In genomic region chr20:39961667-39962066, GRCh38 we compare ENCODE assay signal across 27 cellular contexts.
DNase-seq lines count a peak whose midpoint lies in the region; ATAC-seq and TF ChIP-seq lines count a peak whose summit lies in the region.
"Had no signal": no experiment of that assay in that cellular context is flagged by ENCODE, and none has a peak within 500 bp of the region (broad histone marks: within the 10 kb centered on the region; RNA-seq: fewer than 3 reads in every experiment).

No MANE protein-coding gene starts in this region.

- 57% methylated on average over 4 of the region's 4 CpGs for WGBS in smooth muscle cell (ENCODE audit: low lambda C conversion rate)

- H3K9me3 ChIP-seq in SK-N-MC (ENCODE audit: low read depth, low read length), result no peaks in the 10 kb centered on the region
- H3K9me3 ChIP-seq in smooth muscle cell (replicated peaks; ENCODE audit: low read depth), result no peaks in the 10 kb centered on the region
- H3K9me3 ChIP-seq: colonic mucosa, testis had no signal

- H3K4me3 ChIP-seq in SK-N-MC, result peak overlapping the region; percentile 62
- H3K4me3 ChIP-seq in smooth muscle cell, result no peak overlapping the region
- H3K4me3 ChIP-seq: colonic mucosa, testis had no signal

- H3K27ac ChIP-seq in SK-N-MC (peak overlapping the region; percentile 87), smooth muscle cell (ENCODE audit: low read depth) (no peak overlapping the region)
- H3K27ac ChIP-seq: colonic mucosa, testis had no signal

- H3K4me3 Mint-ChIP-seq in nephron, result no peak overlapping the region
- H3K4me3 Mint-ChIP-seq in activated CD8-positive, alpha-beta T cell treated with anti-CD3 and anti-CD28 coated beads for 36 hours, result no peak overlapping the region
- H3K4me3 Mint-ChIP-seq: activated B cell treated with CpG ODN at 0.5 μM for 24 hours; activated CD4-positive, alpha-beta T cell treated with anti-CD3 and anti-CD28 coated beads, Interleukin-2, amount 10 ng/mL, durations not matched to agents 7 days and 5 days; activated naive CD8-positive, alpha-beta T cell treated with anti-CD3 and anti-CD28 coated beads, Interleukin-2, amount 50 U/mL, for 24 hours; mesothelial cell of epicardium had no signal

- DNase-seq in NCI-H82 (lab: John Stamatoyannopoulos, UW), result peak; percentile 33
- no peak for DNase-seq in NCI-H82 treated with DMSO at 0.1 percent for 48 hours (lab: John Stamatoyannopoulos, UW; ENCODE audit: unreplicated experiment)
- DNase-seq in SK-N-MC (ENCODE audit: low read depth, low spot score), result no peak
- no peak for DNase-seq in smooth muscle cell (lab: John Stamatoyannopoulos, UW; ENCODE audit: unreplicated experiment)
- no peak for DNase-seq in activated CD8-positive, alpha-beta T cell treated with anti-CD3 and anti-CD28 coated beads for 36 hours
- DNase-seq: activated B cell treated with CpG ODN at 0.5 μM for 24 hours; activated CD4-positive, alpha-beta T cell treated with anti-CD3 and anti-CD28 coated beads, Interleukin-2, amount 10 ng/mL, durations not matched to agents 7 days and 5 days; activated gamma-delta T cell treated with Interleukin-2 at 50 U/mL for 16 hours; activated naive CD8-positive, alpha-beta T cell treated with anti-CD3 and anti-CD28 coated beads, Interleukin-2, amount 50 U/mL, for 24 hours; activated T-cell treated with anti-CD3 and anti-CD28 coated beads, Interleukin-2, amount 50 U/mL, for 1 hour; colonic mucosa; effector CD4-positive, alpha-beta T cell; Kasumi-1; kidney; naive B cell; NCI-H187; NCI-H2227 treated with DMSO at 0.1 percent for 48 hours; NCI-H774; occipital lobe; stimulated activated CD4-positive, alpha-beta T cell treated with anti-CD3 and anti-CD28 coated beads, Interleukin-1b, Interleukin-23, amount 100 ng/mL, for 48 hours; stimulated activated naive CD8-positive, alpha-beta T cell treated with anti-CD3 and anti-CD28 coated beads, Interleukin-15, Interleukin-2, amounts not matched to agents 100 U/mL and 50 U/mL, for 24 hours; T-helper 1 cell had no signal

- TF ChIP-seq CTCF in nephron (IDR thresholded peaks at IDR 0.05; ENCODE audit: unreplicated experiment in 3 of 3), result no peak
- TF ChIP-seq CTCF in smooth muscle cell (IDR thresholded peaks at IDR 0.05; ENCODE audit: borderline replicate concordance, insufficient read depth, poor library complexity, severe bottlenecking), result no peak
- no peak for TF ChIP-seq CTCF in activated CD8-positive, alpha-beta T cell treated with anti-CD3 and anti-CD28 coated beads for 36 hours (IDR thresholded peaks at IDR 0.05)

- H3K36me3 ChIP-seq in SK-N-MC (ENCODE audit: insufficient read depth, low read length) (no peaks in the 10 kb centered on the region), smooth muscle cell (ENCODE audit: low read depth) (no peaks in the 10 kb centered on the region)
- H3K36me3 ChIP-seq: colonic mucosa had no signal

- POLR2A ChIA-PET in activated CD8-positive, alpha-beta T cell treated with anti-CD3 and anti-CD28 coated beads for 36 hours (lab: Charles Lee), result no interaction called here

- H3K36me3 Mint-ChIP-seq in nephron (ENCODE audit: low read depth), result no peaks in the 10 kb centered on the region
- H3K36me3 Mint-ChIP-seq in activated CD8-positive, alpha-beta T cell treated with anti-CD3 and anti-CD28 coated beads for 36 hours (ENCODE audit: low read depth), result no peaks in the 10 kb centered on the region
- H3K36me3 Mint-ChIP-seq: mesothelial cell of epicardium, naive B cell had no signal

- H3F3A ChIP-seq in smooth muscle cell (ENCODE audit: low read depth), result no peaks in the 10 kb centered on the region

- H3K4me2 ChIP-seq in smooth muscle cell, result peak overlapping the region; percentile 38

- intact Hi-C loops in activated CD8-positive, alpha-beta T cell treated with anti-CD3 and anti-CD28 coated beads for 36 hours (cut with micrococcal nuclease), result no loop called here

- peaks cover 12% of the 10 kb centered on the region for H3K4me1 ChIP-seq in smooth muscle cell (ENCODE audit: low read depth)
- H3K4me1 ChIP-seq: colonic mucosa had no signal

- no peaks in the 10 kb centered on the region for H3K27me3 ChIP-seq in smooth muscle cell (ENCODE audit: low read depth)
- H3K27me3 ChIP-seq: colonic mucosa, testis had no signal

- peak overlapping the region; percentile 47 for H2AFZ ChIP-seq in smooth muscle cell (ENCODE audit: low read depth)

- H3K4me1 Mint-ChIP-seq in nephron, result peaks cover 39% of the 10 kb centered on the region
- H3K4me1 Mint-ChIP-seq in activated CD8-positive, alpha-beta T cell treated with anti-CD3 and anti-CD28 coated beads for 36 hours (ENCODE audit: low read depth), result no peaks in the 10 kb centered on the region
- H3K4me1 Mint-ChIP-seq: activated B cell treated with CpG ODN at 0.5 μM for 24 hours; activated CD4-positive, alpha-beta T cell treated with anti-CD3 and anti-CD28 coated beads, Interleukin-2, amount 10 ng/mL, durations not matched to agents 7 days and 5 days; activated naive CD8-positive, alpha-beta T cell treated with anti-CD3 and anti-CD28 coated beads, Interleukin-2, amount 50 U/mL, for 24 hours; naive B cell had no signal

- H3K9ac ChIP-seq in SK-N-MC (ENCODE audit: insufficient read length) (no peak overlapping the region), smooth muscle cell (ENCODE audit: low read depth) (no peak overlapping the region)

- no peaks in the 10 kb centered on the region for H3K79me2 ChIP-seq in smooth muscle cell (ENCODE audit: low read depth)

- CTCF ChIA-PET in activated CD8-positive, alpha-beta T cell treated with anti-CD3 and anti-CD28 coated beads for 36 hours (lab: Charles Lee), result no interaction called here

- H4K20me1 ChIP-seq in smooth muscle cell (ENCODE audit: low read depth), result no peaks in the 10 kb centered on the region

- peaks cover 8% of the 10 kb centered on the region for H3K27me3 Mint-ChIP-seq in nephron (ENCODE audit: low read depth)
- H3K27me3 Mint-ChIP-seq in activated CD8-positive, alpha-beta T cell treated with anti-CD3 and anti-CD28 coated beads for 36 hours, result no peaks in the 10 kb centered on the region
- H3K27me3 Mint-ChIP-seq: activated B cell treated with CpG ODN at 0.5 μM for 24 hours; activated CD4-positive, alpha-beta T cell treated with anti-CD3 and anti-CD28 coated beads, Interleukin-2, amount 10 ng/mL, durations not matched to agents 7 days and 5 days; naive B cell had no signal

- H3K27ac Mint-ChIP-seq in nephron, result peak overlapping the region; percentile 16 to 62 (median 36)
- H3K27ac Mint-ChIP-seq in activated CD8-positive, alpha-beta T cell treated with anti-CD3 and anti-CD28 coated beads for 36 hours, result no peak overlapping the region
- H3K27ac Mint-ChIP-seq: activated B cell treated with CpG ODN at 0.5 μM for 24 hours; activated CD4-positive, alpha-beta T cell treated with anti-CD3 and anti-CD28 coated beads, Interleukin-2, amount 10 ng/mL, durations not matched to agents 7 days and 5 days; activated naive CD8-positive, alpha-beta T cell treated with anti-CD3 and anti-CD28 coated beads, Interleukin-2, amount 50 U/mL, for 24 hours; mesothelial cell of epicardium; naive B cell had no signal

- no peak for ATAC-seq in GM21367 (IDR thresholded peaks at IDR 0.05; ENCODE audit: unreplicated experiment)
- ATAC-seq in GM18498 (IDR thresholded peaks at IDR 0.05; ENCODE audit: unreplicated experiment), result no peak
- ATAC-seq in activated CD8-positive, alpha-beta T cell treated with anti-CD3 and anti-CD28 coated beads for 36 hours, result no peak
- ATAC-seq: activated naive CD8-positive, alpha-beta T cell treated with anti-CD3 and anti-CD28 coated beads, Interleukin-2, amount 50 U/mL, for 24 hours; stimulated activated naive CD8-positive, alpha-beta T cell treated with anti-CD3 and anti-CD28 coated beads, Interleukin-15, Interleukin-2, amounts not matched to agents 100 U/mL and 50 U/mL, for 24 hours had no signal

- no peaks in the 10 kb centered on the region for H3K9me3 Mint-ChIP-seq in nephron
- H3K9me3 Mint-ChIP-seq in activated CD8-positive, alpha-beta T cell treated with anti-CD3 and anti-CD28 coated beads for 36 hours, result no peaks in the 10 kb centered on the region
- H3K9me3 Mint-ChIP-seq: activated B cell treated with CpG ODN at 0.5 μM for 24 hours; activated CD4-positive, alpha-beta T cell treated with anti-CD3 and anti-CD28 coated beads, Interleukin-2, amount 10 ng/mL, durations not matched to agents 7 days and 5 days; activated naive CD8-positive, alpha-beta T cell treated with anti-CD3 and anti-CD28 coated beads, Interleukin-2, amount 50 U/mL, for 24 hours; mesothelial cell of epicardium had no signal
